13 cellular contexts compared by ENCODE assay signal in genomic region chr22:33578752-33579151, GRCh38.
A peak's percentile ranks its signal among the peaks of the same experiment; 100 is the strongest.
DNase-seq lines count a peak whose midpoint lies in the region; ATAC-seq, FAIRE-seq and TF ChIP-seq lines count a peak whose summit lies in the region.
"Had no signal": no experiment of that assay in that cellular context is flagged by ENCODE, and none has a peak within 500 bp of the region (broad histone marks: within the 10 kb centered on the region; RNA-seq: fewer than 3 reads in every experiment).

No MANE protein-coding gene starts in this region.

- CTCF ChIA-PET in HepG2 (lab: Yijun Ruan, JAX; ENCODE audit: low intra/inter-chr PET ratio, low total read pairs), result interaction anchor here (1.7 to 3.0 kb wide), 3 partner anchors 59 to 277 kb away, joined by 5 to 76 read pairs (median 31); no protein-coding TSS in a partner anchor

- peak overlapping the region; percentile 90 for H3K27ac ChIP-seq in HepG2 (ENCODE audit: extremely low read length, insufficient read depth, low read length)

- in situ Hi-C loops in Caki2 (cut with HindIII; ENCODE audit: low pct_unique_long_range_greater_than_20kb, low sequenced_read_pairs) (no loop called here), SK-MEL-5 (cut with HindIII; ENCODE audit: low pct_unique_long_range_greater_than_20kb, low sequenced_read_pairs) (loop anchor here (25.0 kb wide), 1 partner anchor 241 kb away; no protein-coding TSS in a partner anchor), HepG2 (cut with HindIII; ENCODE audit: extremely low pct_ligation_motif_present, low pct_unique_long_range_greater_than_20kb) (loop anchor here (5.0 to 10.0 kb wide), 3 partner anchors 36 to 274 kb away; no protein-coding TSS in a partner anchor)

- no peaks in the 10 kb centered on the region for H3K36me3 ChIP-seq in HepG2 (replicated peaks in 1 of 2; ENCODE audit: control insufficient read depth in 1 of 2, insufficient read depth in 2 of 2, low read length in 2 of 2)
- H3K36me3 ChIP-seq: BE2C had no signal

- H3K27ac Mint-ChIP-seq in stimulated activated memory B cell treated with anti-CD40 and anti-IgM and Interleukin-4, amounts not matched to agents 10 μg/mL and 1 μg/mL and 100 μg/mL, for 72 hours, result peak overlapping the region; percentile 38
- H3K27ac Mint-ChIP-seq in mesothelial cell of epicardium, result no peak overlapping the region
- H3K27ac Mint-ChIP-seq: CD8-positive, alpha-beta T cell had no signal

- H3K27me3 Mint-ChIP-seq in stimulated activated memory B cell treated with anti-CD40 and anti-IgM and Interleukin-4, amounts not matched to agents 10 μg/mL and 1 μg/mL and 100 μg/mL, for 72 hours, result no peaks in the 10 kb centered on the region
- no peaks in the 10 kb centered on the region for H3K27me3 Mint-ChIP-seq in mesothelial cell of epicardium (ENCODE audit: low read depth)

- H2AFZ ChIP-seq in HepG2 (ENCODE audit: low read length), result no peak overlapping the region

- no peak for TF ChIP-seq CTCF in HepG2 (CRISPR knock-in tag; IDR thresholded peaks at IDR 0.05)
- TF ChIP-seq CTCF in mesothelial cell of epicardium (IDR thresholded peaks at IDR 0.05; ENCODE audit: unreplicated experiment), result no peak

- H3K36me3 Mint-ChIP-seq in stimulated activated memory B cell treated with anti-CD40 and anti-IgM and Interleukin-4, amounts not matched to agents 10 μg/mL and 1 μg/mL and 100 μg/mL, for 72 hours, result no peaks in the 10 kb centered on the region
- H3K36me3 Mint-ChIP-seq in mesothelial cell of epicardium, result no peaks in the 10 kb centered on the region
- H3K36me3 Mint-ChIP-seq: CD8-positive, alpha-beta T cell had no signal

- no TSS peak for BruUV-seq in HepG2 (replicated peaks; lab: Mats Ljungman, UMichigan)

- TF ChIP-seq RAD21 in HepG2 (CRISPR knock-in tag; IDR thresholded peaks at IDR 0.05), result no peak

- no peak overlapping the region for H3K4me3 Mint-ChIP-seq in stimulated activated memory B cell treated with anti-CD40 and anti-IgM and Interleukin-4, amounts not matched to agents 10 μg/mL and 1 μg/mL and 100 μg/mL, for 72 hours
- H3K4me3 Mint-ChIP-seq in mesothelial cell of epicardium, result no peak overlapping the region
- H3K4me3 Mint-ChIP-seq: CD8-positive, alpha-beta T cell had no signal

- intact Hi-C loops in HepG2 (cut with micrococcal nuclease; ENCODE audit: unreplicated experiment), result loop anchor here (1.0 to 10.0 kb wide), 4 partner anchors 38 to 276 kb away; no protein-coding TSS in a partner anchor

- DNase-seq in Caki2 (ENCODE audit: low read depth) (peak; percentile 53), SK-MEL-5 (ENCODE audit: low read depth, low spot score) (peak; percentile 26), HepG2 (ENCODE audit: low spot score) (no peak), mesothelial cell of epicardium (ENCODE audit: low spot score in 2 of 2, unreplicated experiment in 2 of 2) (no peak)
- DNase-seq: DMS79 treated with DMSO at 0.1 percent for 48 hours, GOT3 had no signal

- H3K9me3 Mint-ChIP-seq in stimulated activated memory B cell treated with anti-CD40 and anti-IgM and Interleukin-4, amounts not matched to agents 10 μg/mL and 1 μg/mL and 100 μg/mL, for 72 hours, result no peaks in the 10 kb centered on the region
- H3K9me3 Mint-ChIP-seq in mesothelial cell of epicardium, result no peaks in the 10 kb centered on the region
- H3K9me3 Mint-ChIP-seq: CD8-positive, alpha-beta T cell had no signal

- 86% methylated on average over 1 of the region's 1 CpG for WGBS in HepG2 (ENCODE audit: low lambda C conversion rate)

- ATAC-seq in HepG2, result peak; percentile 18; the same call in 1 of the 3 replicates
- ATAC-seq in stimulated activated memory B cell treated with anti-CD40 and anti-IgM and Interleukin-4, amounts not matched to agents 10 μg/mL and 1 μg/mL and 100 μg/mL, for 72 hours, result no peak
- ATAC-seq in HG03095 (IDR thresholded peaks at IDR 0.05; ENCODE audit: unreplicated experiment), result no peak
- ATAC-seq in GM21447 (IDR thresholded peaks at IDR 0.05; ENCODE audit: unreplicated experiment), result no peak
- ATAC-seq: CD8-positive, alpha-beta T cell; SK-N-SH treated with all-trans-retinoic acid at 6 μM for 48 hours had no signal

- TF ChIP-seq EP300 in HepG2 (IDR thresholded peaks at IDR 0.05; ENCODE audit: low read depth in 2 of 2, low read length in 2 of 2), result no peak
- no peak for TF ChIP-seq EP300 in HepG2 (CRISPR knock-in tag; IDR thresholded peaks at IDR 0.05; ENCODE audit: borderline replicate concordance)

- peaks cover 5% of the 10 kb centered on the region for H3K79me2 ChIP-seq in HepG2 (ENCODE audit: insufficient read depth, low read length)

- no peak for TF ChIP-seq POLR2A in HepG2 (IDR thresholded peaks at IDR 0.05; ENCODE audit: insufficient read depth in 1 of 2, low read depth in 2 of 2, low read length in 2 of 2)

- H3K4me2 ChIP-seq in HepG2 (ENCODE audit: low read depth, low read length), result peak overlapping the region; percentile 30; the same call in 1 of the 2 replicates

- no peaks in the 10 kb centered on the region for H4K20me1 ChIP-seq in HepG2 (ENCODE audit: insufficient read depth, low read length)

- H3K4me1 ChIP-seq in HepG2 (ENCODE audit: insufficient read depth, low read length), result peaks cover 62% of the 10 kb centered on the region
- H3K4me1 ChIP-seq: BE2C had no signal

- H3K9ac ChIP-seq in HepG2 (ENCODE audit: insufficient read depth, low read depth, low read length), result peak overlapping the region; percentile 53

- no peaks in the 10 kb centered on the region for H3K9me3 ChIP-seq in HepG2 (ENCODE audit: low read length)

- no peak overlapping the region; a peak in 1 of 6 replicates for H3K4me3 ChIP-seq in HepG2 (replicated peaks in 1 of 3; ENCODE audit: insufficient read depth in 1 of 3, low read depth in 2 of 3, low read length in 3 of 3)

- H3K4me1 Mint-ChIP-seq in stimulated activated memory B cell treated with anti-CD40 and anti-IgM and Interleukin-4, amounts not matched to agents 10 μg/mL and 1 μg/mL and 100 μg/mL, for 72 hours, result peaks cover 41% of the 10 kb centered on the region
- peaks cover 12% of the 10 kb centered on the region for H3K4me1 Mint-ChIP-seq in mesothelial cell of epicardium

- H3K27me3 ChIP-seq in HepG2 (ENCODE audit: control insufficient read depth in 1 of 2, insufficient read depth in 2 of 2, low read length in 2 of 2), result no peaks in the 10 kb centered on the region
- H3K27me3 ChIP-seq: BE2C had no signal

- POLR2A ChIA-PET in HepG2 (lab: Yijun Ruan, JAX), result interaction anchor here (1.3 to 3.2 kb wide), 4 partner anchors 40 to 243 kb away, joined by 5 to 91 read pairs (median 12); no protein-coding TSS in a partner anchor

- no peak for FAIRE-seq in HepG2 (lab: Jason Lieb, UNC)
- FAIRE-seq: G401.6 had no signal

TF ChIP-seq in HepG2, 621 proteins besides CTCF, POLR2A, EP300 and RAD21:
- TF ChIP-seq ZBED4 (CRISPR knock-in tag; IDR thresholded peaks at IDR 0.05; ENCODE audit: borderline replicate concordance), result no peak
- TF ChIP-seq GATA4 (IDR thresholded peaks at IDR 0.05; ENCODE audit: borderline replicate concordance, low read depth), result no peak
- no peak for TF ChIP-seq FUBP1 (CRISPR knock-in tag; IDR thresholded peaks at IDR 0.05; ENCODE audit: borderline replicate concordance)
- TF ChIP-seq ARNTL (CRISPR knock-in tag; IDR thresholded peaks at IDR 0.05), result no peak
- TF ChIP-seq U2AF2 (IDR thresholded peaks at IDR 0.05; ENCODE audit: low read depth, low read length), result no peak
- no peak for TF ChIP-seq MBD4 (IDR thresholded peaks at IDR 0.05; ENCODE audit: borderline replicate concordance, low read length)
- no peak for TF ChIP-seq PAF1 (CRISPR knock-in tag; IDR thresholded peaks at IDR 0.05)
- TF ChIP-seq ZNF878 (CRISPR knock-in tag; IDR thresholded peaks at IDR 0.05), result no peak

Comparison
In these comparisons a context has a peak if more than half of its experiments do, and no peak if none do; other contexts are left out.
1. DNase-seq: peak in Caki2 (single experiment) and SK-MEL-5 (single experiment); none in HepG2 (single experiment) and mesothelial cell of epicardium (0 of 2).